Comparison of ENCODE assay signal across 5 cellular contexts in the genomic region with DNA sequence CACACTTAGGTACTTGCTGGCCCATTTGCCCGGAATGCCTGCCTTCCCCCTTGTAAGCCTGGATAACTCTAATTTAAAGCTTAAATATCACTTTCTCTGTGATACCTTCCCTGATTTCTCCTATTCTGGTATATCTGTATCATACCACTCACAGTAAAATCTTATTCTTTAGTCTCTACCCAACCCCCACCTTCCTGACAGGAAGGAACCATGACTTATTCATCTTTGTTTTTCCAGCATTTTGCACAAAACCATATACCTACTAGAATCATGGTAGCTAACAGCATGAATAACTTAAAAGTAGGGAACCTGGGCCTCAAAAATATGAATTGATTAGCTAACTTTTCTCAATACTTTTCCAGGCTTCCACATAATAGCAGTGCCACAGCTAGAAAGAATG.
"Had no signal": no experiment of that assay in that cellular context is flagged by ENCODE, and none has a peak within 500 bp of the region (broad histone marks: within the 10 kb centered on the region; RNA-seq: fewer than 3 reads in every experiment).

No MANE protein-coding gene starts in this region.

- ATAC-seq: GM23338 had no signal

- H2AFZ ChIP-seq: GM23338 had no signal

- H3K9me3 Mint-ChIP-seq: GM23338, H9, IgD-negative memory B cell had no signal

- DNase-seq: H9, HCEC 1CT, KBM-7 had no signal

- H3K36me3 Mint-ChIP-seq: IgD-negative memory B cell had no signal

- H3K4me1 Mint-ChIP-seq: GM23338, IgD-negative memory B cell had no signal

- H3K4me2 ChIP-seq: GM23338 had no signal

- H3K4me3 ChIP-seq: GM23338 had no signal

- H3K27ac Mint-ChIP-seq: GM23338, H9, IgD-negative memory B cell had no signal

- H3K4me3 Mint-ChIP-seq: GM23338, H9, IgD-negative memory B cell had no signal
